ENCODE assay signal across 8 cellular contexts in the genomic region with DNA sequence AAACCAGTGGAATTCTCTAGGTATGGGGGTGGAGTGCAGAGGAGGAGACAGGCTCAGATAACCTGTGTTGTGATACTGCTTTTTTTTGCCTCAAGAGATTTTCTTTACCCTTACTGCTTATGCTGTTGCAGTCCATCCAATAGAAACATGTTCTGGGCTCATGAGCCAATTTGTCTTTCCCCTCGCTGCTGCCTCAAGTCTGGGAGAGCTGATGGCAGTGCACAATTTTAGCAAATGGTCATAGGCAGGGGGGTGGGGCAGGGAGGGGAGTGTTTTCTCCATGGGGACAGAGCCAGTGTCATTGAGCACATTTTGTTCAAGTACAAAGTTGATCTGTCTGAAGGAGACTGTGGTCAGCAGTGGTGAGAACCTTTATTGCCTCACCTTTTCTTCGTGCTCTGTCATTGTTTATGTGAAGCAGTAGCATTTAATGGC.
A peak's percentile ranks its signal among the peaks of the same experiment; 100 is the strongest.
DNase-seq lines count a peak whose midpoint lies in the region; ATAC-seq and TF ChIP-seq lines count a peak whose summit lies in the region.

No MANE protein-coding gene starts in this region.

- H3K4me3 ChIP-seq in lower leg skin (ENCODE audit: low read depth, poor library complexity, severe bottlenecking) (no peak overlapping the region), subcutaneous abdominal adipose tissue (ENCODE audit: low read depth in 1 of 5, low read length in 5 of 5) (no peak overlapping the region)

- no peaks in the 10 kb centered on the region for H3K36me3 ChIP-seq in subcutaneous abdominal adipose tissue (ENCODE audit: control insufficient read depth in 5 of 5, insufficient read depth in 5 of 5, low read length in 5 of 5)

- no peak overlapping the region for H3K9ac ChIP-seq in subcutaneous abdominal adipose tissue (ENCODE audit: low read length in 5 of 5)

- WGBS in lower leg skin, 2 donors, result 57 to 72% methylated on average over 2 of the region's 2 CpGs

- no peak for TF ChIP-seq POLR2A in lower leg skin (IDR thresholded peaks at IDR 0.05)

- intact Hi-C loops in lower leg skin (cut with DNase I; ENCODE audit: low total_unique reads), result no loop called here

- H3K9me3 ChIP-seq in subcutaneous abdominal adipose tissue (ENCODE audit: control insufficient read depth in 5 of 5, low read length in 5 of 5), result peaks cover 0 to 3% (median 0%) of the 10 kb centered on the region in 5 donors

- peak; percentile 46 for DNase-seq in NOMO-1 treated with DMSO at 0.1 percent for 48 hours (lab: John Stamatoyannopoulos, UW; ENCODE audit: unreplicated experiment)
- no peak for DNase-seq in NOMO-1 treated with dmso at 0.1 percent for 144 hours (lab: John Stamatoyannopoulos, UW; ENCODE audit: unreplicated experiment)
- peak in 20 of 61 donors; percentile 1 to 51 (median 25) for DNase-seq in caudate nucleus (lab: John Stamatoyannopoulos, UW)
- DNase-seq in lower leg skin (ENCODE audit: low spot score in 2 of 2), result peak; percentile 80 to 89
- DNase-seq in NCI-H1436 treated with DMSO at 0.1 percent for 48 hours (lab: John Stamatoyannopoulos, UW), result no peak
- DNase-seq in LoVo (ENCODE audit: low spot score), result no peak

- peaks cover 3 to 60% (median 57%) of the 10 kb centered on the region in 5 donors for H3K4me1 ChIP-seq in subcutaneous abdominal adipose tissue (ENCODE audit: control insufficient read depth in 5 of 5, insufficient read depth in 5 of 5, low read length in 5 of 5)

- H3K27ac ChIP-seq in caudate nucleus (ENCODE audit: low read depth, low read length) (peak overlapping the region; percentile 79), subcutaneous abdominal adipose tissue (ENCODE audit: low read depth, low read length) (peak overlapping the region; percentile 18)

- TF ChIP-seq CTCF in lower leg skin (IDR thresholded peaks at IDR 0.05), result no peak

- ATAC-seq in GM21576 (IDR thresholded peaks at IDR 0.05; ENCODE audit: unreplicated experiment), result no peak

- H3K27me3 ChIP-seq in subcutaneous abdominal adipose tissue (ENCODE audit: control insufficient read depth in 5 of 5, insufficient read depth in 4 of 5, low read length in 5 of 5), result no peaks in the 10 kb centered on the region

Comparison
In these comparisons a context has a peak if more than half of its experiments do, and no peak if none do; other contexts are left out.
1. DNase-seq: peak in NOMO-1 treated with DMSO at 0.1 percent for 48 hours (single experiment) and lower leg skin (2 of 2); none in NOMO-1 treated with dmso at 0.1 percent for 144 hours (single experiment), NCI-H1436 treated with DMSO at 0.1 percent for 48 hours (single experiment) and LoVo (single experiment).